18 cellular contexts compared by ENCODE assay signal in the genomic region with DNA sequence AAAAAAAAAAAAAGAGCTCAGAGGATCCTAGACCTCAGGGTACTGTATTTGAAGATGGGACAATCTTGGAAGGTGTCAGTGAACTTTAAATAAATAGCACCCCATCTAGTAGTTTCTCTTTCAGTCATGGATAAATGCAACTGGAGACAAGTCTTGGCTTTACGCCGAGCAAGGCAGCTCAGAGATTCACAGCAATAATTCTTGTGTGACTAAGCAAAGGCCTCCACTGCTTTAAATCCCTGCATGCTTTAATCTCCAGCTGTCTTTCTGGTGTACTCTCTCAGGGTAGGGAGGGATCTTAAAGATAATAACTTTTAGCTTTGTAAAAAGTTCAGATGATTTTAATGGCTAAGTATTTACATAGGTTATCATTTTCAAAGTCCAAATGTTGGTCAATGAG. TPM values are rescaled to one million over a fixed set of nuclear protein-coding genes. Genes with fewer than 3 reads are reported as not detected.
DNase-seq lines count a peak whose midpoint lies in the region; ATAC-seq and TF ChIP-seq lines count a peak whose summit lies in the region.
"Had no signal": no experiment of that assay in that cellular context is flagged by ENCODE, and none has a peak within 500 bp of the region (broad histone marks: within the 10 kb centered on the region; RNA-seq: fewer than 3 reads in every experiment).

No MANE protein-coding gene starts in this region.

- TF ChIP-seq CTCF in A673 (conservative IDR thresholded peaks at IDR 0.05; ENCODE audit: low read depth, low read length) (no peak), choroid plexus epithelial cell (conservative IDR thresholded peaks at IDR 0.05; ENCODE audit: low read depth, low read length) (no peak), mucosa of descending colon (IDR thresholded peaks at IDR 0.05) (no peak)
- no peak for TF ChIP-seq CTCF in CD8-positive, alpha-beta T cell (IDR thresholded peaks at IDR 0.05)

- no peaks in the 10 kb centered on the region for H3K36me3 Mint-ChIP-seq in CD8-positive, alpha-beta T cell
- H3K36me3 Mint-ChIP-seq: IgD-negative memory B cell, immature natural killer cell had no signal

- no peak overlapping the region for H3K27ac Mint-ChIP-seq in CD8-positive, alpha-beta T cell
- H3K27ac Mint-ChIP-seq: activated CD4-positive, alpha-beta memory T cell treated with anti-CD3 and anti-CD28 coated beads, Interleukin-2, amount 10 ng/mL, durations not matched to agents 7 days and 5 days; IgD-negative memory B cell; immature natural killer cell had no signal

- POLR2A ChIA-PET in A673 (lab: Charles Lee; ENCODE audit: low non-redundant PET): no interaction called here
- POLR2A ChIA-PET in CD8-positive, alpha-beta T cell (lab: Charles Lee): no interaction called here

- H3K4me3 Mint-ChIP-seq in CD8-positive, alpha-beta T cell: no peak overlapping the region
- H3K4me3 Mint-ChIP-seq: activated CD4-positive, alpha-beta memory T cell treated with anti-CD3 and anti-CD28 coated beads, Interleukin-2, amount 10 ng/mL, durations not matched to agents 7 days and 5 days; IgD-negative memory B cell; immature natural killer cell had no signal

- DNase-seq in A673 (ENCODE audit: low spot score): peak; percentile 74
- peak; percentile 57 to 83 for DNase-seq in NCI-H524 (lab: John Stamatoyannopoulos, UW)
- DNase-seq in choroid plexus epithelial cell (ENCODE audit: low read depth): peak; percentile 60
- peak in 1 of 3 donors; percentile 4 for DNase-seq in mucosa of descending colon
- DNase-seq in NCI-H748 treated with DMSO at 0.1 percent for 48 hours (lab: John Stamatoyannopoulos, UW): no peak
- no peak for DNase-seq in medulla oblongata (ENCODE audit: extremely low spot score)
- DNase-seq in CD8-positive, alpha-beta T cell: no peak
- DNase-seq: activated CD4-positive, alpha-beta memory T cell treated with anti-CD3 and anti-CD28 coated beads, Interleukin-2, amount 10 ng/mL, durations not matched to agents 7 days and 5 days; activated effector memory CD4-positive, alpha-beta T cell treated with anti-CD3 and anti-CD28 coated beads, Interleukin-2, amount 50 U/mL, for 16 hours; effector memory CD4-positive, alpha-beta T cell; GF-D8; immature natural killer cell; NCI-H1105; SW 1271; transverse colon had no signal

- H3K36me3 ChIP-seq in A673 (ENCODE audit: insufficient read depth, low read length, poor library complexity, severe bottlenecking): no peaks in the 10 kb centered on the region
- no peaks in the 10 kb centered on the region for H3K36me3 ChIP-seq in mucosa of descending colon (ENCODE audit: low read depth)
- no peaks in the 10 kb centered on the region for H3K36me3 ChIP-seq in CD8-positive, alpha-beta T cell (ENCODE audit: insufficient read depth, low read length)
- H3K36me3 ChIP-seq: breast epithelium, transverse colon had no signal

- H3K9me3 ChIP-seq in A673 (ENCODE audit: low read depth, low read length, poor library complexity, severe bottlenecking) (no peaks in the 10 kb centered on the region), mucosa of descending colon (no peaks in the 10 kb centered on the region)
- H3K9me3 ChIP-seq in CD8-positive, alpha-beta T cell (ENCODE audit: low read length): no peaks in the 10 kb centered on the region
- H3K9me3 ChIP-seq: breast epithelium, transverse colon had no signal

- intact Hi-C loops in A673 (cut with micrococcal nuclease; ENCODE audit: unreplicated experiment): no loop called here
- intact Hi-C loops in mucosa of descending colon (cut with DNase I, micrococcal nuclease): no loop called here
- intact Hi-C loops in CD8-positive, alpha-beta T cell (cut with DNase I, micrococcal nuclease): no loop called here

- no peaks in the 10 kb centered on the region for H3K27me3 Mint-ChIP-seq in CD8-positive, alpha-beta T cell (ENCODE audit: low read depth)
- H3K27me3 Mint-ChIP-seq: activated CD4-positive, alpha-beta memory T cell treated with anti-CD3 and anti-CD28 coated beads, Interleukin-2, amount 10 ng/mL, durations not matched to agents 7 days and 5 days; IgD-negative memory B cell had no signal

- H3K9me3 Mint-ChIP-seq in CD8-positive, alpha-beta T cell: peaks cover 31% of the 10 kb centered on the region

- peaks cover 4% of the 10 kb centered on the region for H3K27me3 ChIP-seq in A673 (replicated peaks; ENCODE audit: insufficient read depth, low read depth, low read length, poor library complexity)
- no peaks in the 10 kb centered on the region for H3K27me3 ChIP-seq in CD8-positive, alpha-beta T cell (ENCODE audit: insufficient read depth, low read length)
- H3K27me3 ChIP-seq: breast epithelium, transverse colon had no signal

- H3K4me3 ChIP-seq in A673 (ENCODE audit: low read depth, low read length, poor library complexity, severe bottlenecking): no peak overlapping the region
- no peak overlapping the region for H3K4me3 ChIP-seq in choroid plexus epithelial cell (ENCODE audit: low read depth, low read length)
- H3K4me3 ChIP-seq in mucosa of descending colon: no peak overlapping the region
- H3K4me3 ChIP-seq in CD8-positive, alpha-beta T cell (ENCODE audit: low read depth, low read length): no peak overlapping the region
- H3K4me3 ChIP-seq: breast epithelium, transverse colon had no signal

- H3K4me1 Mint-ChIP-seq in CD8-positive, alpha-beta T cell (ENCODE audit: low read depth): no peaks in the 10 kb centered on the region
- H3K4me1 Mint-ChIP-seq: activated CD4-positive, alpha-beta memory T cell treated with anti-CD3 and anti-CD28 coated beads, Interleukin-2, amount 10 ng/mL, durations not matched to agents 7 days and 5 days; immature natural killer cell had no signal

- H3K4me1 ChIP-seq in A673 (ENCODE audit: insufficient read depth, low read length, poor library complexity, severe bottlenecking) (no peaks in the 10 kb centered on the region), mucosa of descending colon (ENCODE audit: low read depth) (no peaks in the 10 kb centered on the region)
- H3K4me1 ChIP-seq in CD8-positive, alpha-beta T cell (ENCODE audit: insufficient read depth, low read length): no peaks in the 10 kb centered on the region
- H3K4me1 ChIP-seq: breast epithelium had no signal

- BruUV-seq in A673 (replicated peaks; lab: Mats Ljungman, UMichigan): no TSS peak

- CTCF ChIA-PET in A673 (lab: Charles Lee): no interaction called here
- CTCF ChIA-PET in CD8-positive, alpha-beta T cell (lab: Charles Lee): no interaction called here

- H3K27ac ChIP-seq in A673 (ENCODE audit: low read depth, low read length, poor library complexity, severe bottlenecking): no peak overlapping the region
- no peak overlapping the region for H3K27ac ChIP-seq in CD8-positive, alpha-beta T cell (ENCODE audit: low read depth, low read length)
- H3K27ac ChIP-seq: breast epithelium, transverse colon had no signal

- peak; percentile 29 for ATAC-seq in mucosa of descending colon
- ATAC-seq in GM18861 (IDR thresholded peaks at IDR 0.05; ENCODE audit: unreplicated experiment): no peak
- no peak for ATAC-seq in CD8-positive, alpha-beta T cell

RNA-seq across cellular contexts. Expression of a gene that starts 36.3 kb away (rescaled TPM):
- total RNA-seq in A673 (2021): not detected in 2 replicates
- total RNA-seq in mucosa of descending colon: 10 to 100 TPM in 1 of 3 donors, 1 to 10 TPM in 2; 2.0 to 29.3 (median 3.2) TPM
- not detected for total RNA-seq in CD8-positive, alpha-beta T cell
- total RNA-seq: activated CD4-positive, alpha-beta memory T cell treated with anti-CD3 and anti-CD28 coated beads, Interleukin-2, amount 10 ng/mL, durations not matched to agents 7 days and 5 days had no signal

Comparison
In these comparisons a context has a peak if more than half of its experiments do, and no peak if none do; other contexts are left out.
1. DNase-seq: peak in A673 (single experiment), NCI-H524 (2 of 2) and choroid plexus epithelial cell (single experiment); none in NCI-H748 treated with DMSO at 0.1 percent for 48 hours (single experiment), medulla oblongata (single experiment) and CD8-positive, alpha-beta T cell (0 of 7).